In genomic region chr3:114902691-114903101, GRCh38 we compare ENCODE assay signal across 1 cellular context.
TF ChIP-seq lines count a peak whose summit lies in the region.

No MANE protein-coding gene starts in this region.

TF ChIP-seq in HepG2, 621 proteins besides CTCF, POLR2A, EP300 and RAD21 (continued from another document):
- TF ChIP-seq IKZF5 (CRISPR knock-in tag; IDR thresholded peaks at IDR 0.05), result no peak
- TF ChIP-seq NR2F6 (IDR thresholded peaks at IDR 0.05), result peak; percentile 43; the same call in 1 of the 2 replicates
- no peak for TF ChIP-seq NR2F6 (CRISPR knock-in tag; IDR thresholded peaks at IDR 0.05)
- TF ChIP-seq NR2F1 (CRISPR knock-in tag; IDR thresholded peaks at IDR 0.05), result 0 out of 4 replicates have a peak, but pooled peaks of 1 of the 2 experiments have one; percentile 44
- TF ChIP-seq HNF4A (CRISPR knock-in tag; IDR thresholded peaks at IDR 0.05), result peak; percentile 30; the same call in 1 of the 2 replicates
